ENCODE assay signal across 1 cellular context in the genomic region with DNA sequence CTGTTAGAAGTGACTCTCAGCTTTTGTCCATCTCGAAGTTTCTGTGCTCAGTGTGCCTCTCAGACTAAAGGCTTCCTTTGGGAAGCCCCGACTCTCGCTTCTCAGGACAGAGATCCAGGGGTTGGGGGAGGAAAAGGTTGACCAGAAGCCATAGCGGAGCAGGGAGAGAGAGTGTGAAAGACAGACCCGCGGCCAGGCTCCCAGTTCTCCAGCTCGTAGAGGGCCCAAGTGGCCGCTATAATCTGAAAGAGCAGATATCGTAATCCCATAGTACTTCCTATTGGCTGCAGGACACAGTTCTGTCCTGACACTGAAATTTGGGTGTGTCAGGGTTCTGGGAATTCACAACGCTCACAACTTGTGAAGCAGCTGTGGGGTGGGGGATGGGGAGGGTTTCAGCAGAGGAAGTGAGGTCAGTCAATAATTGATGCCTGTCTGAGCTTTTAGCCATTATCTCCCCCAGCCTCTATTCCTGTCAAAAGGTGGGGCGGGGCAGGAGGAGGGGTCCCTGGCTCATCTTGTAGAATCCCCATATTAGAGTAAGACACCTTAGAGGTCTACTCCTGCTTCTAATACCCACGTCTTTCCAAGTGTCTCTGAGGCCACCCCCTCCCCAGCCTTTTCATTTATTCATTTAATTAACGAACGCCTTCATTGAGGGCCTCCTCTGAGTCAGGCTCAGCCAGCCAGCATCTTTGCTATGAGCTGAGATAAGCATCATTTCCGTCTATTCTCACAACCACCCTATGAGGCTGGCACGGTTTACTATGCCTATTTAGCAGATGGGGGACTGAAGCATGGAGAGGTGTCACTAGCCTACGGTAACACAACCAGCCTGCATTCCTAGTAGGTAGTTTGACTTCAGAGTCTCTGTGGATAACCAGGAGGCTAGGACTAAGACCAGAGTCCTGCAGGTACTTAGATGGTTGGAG.
TF ChIP-seq lines count a peak whose summit lies in the region.

No MANE protein-coding gene starts in this region.

TF ChIP-seq in H1, 55 proteins besides CTCF, POLR2A, EP300 and RAD21:
- TF ChIP-seq BRCA1 (IDR thresholded peaks at IDR 0.05; ENCODE audit: low read depth, low read length) = no peak
- TF ChIP-seq NANOG (IDR thresholded peaks at IDR 0.05; ENCODE audit: insufficient read depth, low read depth, low read length, poor library complexity, severe bottlenecking) = no peak
- no peak for TF ChIP-seq CHD1 (IDR thresholded peaks at IDR 0.05; ENCODE audit: low read depth, low read length)
- TF ChIP-seq, protein P1, sequence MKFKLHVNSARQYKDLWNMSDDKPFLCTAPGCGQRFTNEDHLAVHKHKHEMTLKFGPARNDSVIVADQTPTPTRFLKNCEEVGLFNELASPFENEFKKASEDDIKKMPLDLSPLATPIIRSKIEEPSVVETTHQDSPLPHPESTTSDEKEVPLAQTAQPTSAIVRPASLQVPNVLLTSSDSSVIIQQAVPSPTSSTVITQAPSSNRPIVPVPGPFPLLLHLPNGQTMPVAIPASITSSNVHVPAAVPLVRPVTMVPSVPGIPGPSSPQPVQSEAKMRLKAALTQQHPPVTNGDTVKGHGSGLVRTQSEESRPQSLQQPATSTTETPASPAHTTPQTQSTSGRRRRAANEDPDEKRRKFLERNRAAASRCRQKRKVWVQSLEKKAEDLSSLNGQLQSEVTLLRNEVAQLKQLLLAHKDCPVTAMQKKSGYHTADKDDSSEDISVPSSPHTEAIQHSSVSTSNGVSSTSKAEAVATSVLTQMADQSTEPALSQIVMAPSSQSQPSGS (IDR thresholded peaks at IDR 0.05; ENCODE audit: low read length) = no peak
- TF ChIP-seq HDAC2 (IDR thresholded peaks at IDR 0.05; ENCODE audit: borderline replicate concordance in 1 of 2, low read depth in 2 of 2, low read length in 2 of 2) = no peak
- TF ChIP-seq RNF2 (IDR thresholded peaks at IDR 0.05; ENCODE audit: borderline replicate concordance, low read depth, low read length, missing control alignments, poor library complexity, severe bottlenecking) = no peak
- TF ChIP-seq POLR2AphosphoS5 (IDR thresholded peaks at IDR 0.05; ENCODE audit: low read depth, low read length) = no peak
- TF ChIP-seq CHD2 (IDR thresholded peaks at IDR 0.05; ENCODE audit: low read length) = no peak
- TF ChIP-seq ZNF274 (IDR thresholded peaks at IDR 0.05; ENCODE audit: borderline replicate concordance, extremely low read depth, low read length) = no peak
- TF ChIP-seq TCF12 (IDR thresholded peaks at IDR 0.05; ENCODE audit: low read depth, low read length) = no peak
- no peak for TF ChIP-seq SAP30 (IDR thresholded peaks at IDR 0.05; ENCODE audit: insufficient read depth, insufficient replicate concordance, low read length)
- no peak for TF ChIP-seq SIX5 (IDR thresholded peaks at IDR 0.05; ENCODE audit: low read depth, low read length)
- TF ChIP-seq RBBP5 (IDR thresholded peaks at IDR 0.05; ENCODE audit: borderline replicate concordance, low read depth, low read length) = no peak
- no peak for TF ChIP-seq YY1 (IDR thresholded peaks at IDR 0.05; ENCODE audit: low read depth, low read length)
- TF ChIP-seq GTF2F1 (IDR thresholded peaks at IDR 0.05; ENCODE audit: borderline replicate concordance, low read depth, low read length) = no peak
- no peak for TF ChIP-seq PHF8 (conservative IDR thresholded peaks at IDR 0.05; ENCODE audit: low read depth, low read length)
- TF ChIP-seq FOSL1 (IDR thresholded peaks at IDR 0.05; ENCODE audit: insufficient read depth, low read depth, low read length) = no peak
- no peak for TF ChIP-seq EGR1 (IDR thresholded peaks at IDR 0.05; ENCODE audit: borderline replicate concordance, low read depth, low read length)
